ENCODE assay signal across 23 cellular contexts in genomic region chr9:71676460-71676859, GRCh38.
DNase-seq lines count a peak whose midpoint lies in the region; ATAC-seq, FAIRE-seq and TF ChIP-seq lines count a peak whose summit lies in the region.
"Had no signal": no experiment of that assay in that cellular context is flagged by ENCODE, and none has a peak within 500 bp of the region (broad histone marks: within the 10 kb centered on the region; RNA-seq: fewer than 3 reads in every experiment).

No MANE protein-coding gene starts in this region.

- DNase-seq in H54 (ENCODE audit: insufficient read length, low spot score): no peak
- DNase-seq in OCI-M1 (lab: John Stamatoyannopoulos, UW): peak; percentile 49
- DNase-seq in myocyte (ENCODE audit: low read depth): peak; percentile 70
- no peak for DNase-seq in NCI-H2081 (lab: John Stamatoyannopoulos, UW)
- no peak for DNase-seq in ascending aorta (ENCODE audit: low spot score in 2 of 2)
- no peak for DNase-seq in stimulated activated CD4-positive, alpha-beta T cell treated with anti-CD3 and anti-CD28 coated beads, Interleukin-15, amount 100 ng/mL, for 24 hours
- DNase-seq: activated CD8-positive, alpha-beta memory T cell treated with anti-CD3 and anti-CD28 coated beads for 24 hours; activated naive CD4-positive, alpha-beta T cell treated with anti-CD3 and anti-CD28 coated beads, Interleukin-2, amount 10 ng/mL, durations not matched to agents 7 days and 5 days; activated T-cell treated with anti-CD3 and anti-CD28 coated beads, Interleukin-2, amount 50 U/mL, for 4 hours; aorta; effector memory CD8-positive, alpha-beta T cell; esophagus squamous epithelium; Kasumi-1; kidney; NCI-H1092 treated with DMSO at 0.1 percent for 48 hours; NCI-H510A treated with DMSO at 0.1 percent for 48 hours; substantia nigra had no signal

- H3K9me3 ChIP-seq in ascending aorta: no peaks in the 10 kb centered on the region
- H3K9me3 ChIP-seq: esophagus squamous epithelium, gastroesophageal sphincter, vagina had no signal

- TF ChIP-seq CTCF in ascending aorta (IDR thresholded peaks at IDR 0.05): no peak

- ATAC-seq in GM18498 (IDR thresholded peaks at IDR 0.05; ENCODE audit: unreplicated experiment): peak; percentile 59
- ATAC-seq in GM18858 (IDR thresholded peaks at IDR 0.05; ENCODE audit: unreplicated experiment): no peak
- ATAC-seq: activated CD4-positive, CD25-positive, alpha-beta regulatory T cell treated with anti-CD3 and anti-CD28 coated beads, Interleukin-2, amount 50 U/mL, for 24 hours; activated T-cell treated with anti-CD3 and anti-CD28 coated beads, Interleukin-2, amount 50 U/mL, for 4 hours; effector memory CD8-positive, alpha-beta T cell; gastroesophageal sphincter had no signal

- peaks cover 3 to 19% of the 10 kb centered on the region in 2 donors for H3K4me1 ChIP-seq in ascending aorta
- H3K4me1 ChIP-seq: vagina had no signal

- intact Hi-C loops in ascending aorta (cut with DNase I): no loop called here

- no peak overlapping the region for H3K27ac ChIP-seq in ascending aorta
- H3K27ac ChIP-seq: C4-2B, gastroesophageal sphincter, vagina had no signal

- H3K27me3 ChIP-seq in ascending aorta: no peaks in the 10 kb centered on the region
- H3K27me3 ChIP-seq: esophagus squamous epithelium, gastroesophageal sphincter, vagina had no signal

- H3K4me3 ChIP-seq in ascending aorta: no peak overlapping the region
- H3K4me3 ChIP-seq: esophagus squamous epithelium, gastroesophageal sphincter, vagina had no signal

- no peaks in the 10 kb centered on the region for H3K36me3 ChIP-seq in ascending aorta
- H3K36me3 ChIP-seq: esophagus squamous epithelium, gastroesophageal sphincter, vagina had no signal

- peak; percentile 84 for FAIRE-seq in H54 (lab: Jason Lieb, UNC)

- TF ChIP-seq POLR2A in H54 (IDR thresholded peaks at IDR 0.05; ENCODE audit: low read depth, low read length): no peak

Comparison
In these comparisons a context has a peak if more than half of its experiments do, and no peak if none do; other contexts are left out.
1. DNase-seq: peak in OCI-M1 (single experiment) and myocyte (single experiment); none in H54 (single experiment), NCI-H2081 (0 of 2), ascending aorta (0 of 2) and stimulated activated CD4-positive, alpha-beta T cell treated with anti-CD3 and anti-CD28 coated beads, Interleukin-15, amount 100 ng/mL, for 24 hours (single experiment).